Comparison of ENCODE assay signal across 8 cellular contexts in genomic region chr22:21816787-21817496, GRCh38. TPM values are rescaled to one million over a fixed set of nuclear protein-coding genes. Genes with fewer than 3 reads are reported as not detected.
DNase-seq lines count a peak whose midpoint lies in the region; ATAC-seq and TF ChIP-seq lines count a peak whose summit lies in the region.

No MANE protein-coding gene starts in this region.

- intact Hi-C loops in dorsolateral prefrontal cortex (cut with DNase I): no loop called here

- no peak for TF ChIP-seq CTCF in dorsolateral prefrontal cortex (IDR thresholded peaks at IDR 0.05 in 54 of 56, conservative IDR thresholded peaks at IDR 0.05 in 2 of 56; ENCODE audit: low read depth in 1 of 56, partially characterized antibody in 56 of 56)

- H3K27ac ChIP-seq in dorsolateral prefrontal cortex: peak overlapping the region in 32 of 59 donors; percentile 3 to 61 (median 32)

- peak; percentile 70 for DNase-seq in DMS53 (lab: John Stamatoyannopoulos, UW)
- peak; percentile 58 to 89 for DNase-seq in SW 1271 (lab: John Stamatoyannopoulos, UW)
- DNase-seq in dorsolateral prefrontal cortex: no peak
- DNase-seq in mucosa of gallbladder (ENCODE audit: low spot score): peak; percentile 27
- no peak for DNase-seq in NK-92 (lab: John Stamatoyannopoulos, UW; ENCODE audit: unreplicated experiment)
- no peak for DNase-seq in NCI-H2171 (lab: John Stamatoyannopoulos, UW)

- ATAC-seq in HG03108 (IDR thresholded peaks at IDR 0.05; ENCODE audit: unreplicated experiment) (peak; percentile 77), GM21447 (IDR thresholded peaks at IDR 0.05; ENCODE audit: unreplicated experiment) (no peak)

- H3K4me3 ChIP-seq in dorsolateral prefrontal cortex: no peak overlapping the region

- no peaks in the 10 kb centered on the region for H3K27me3 ChIP-seq in dorsolateral prefrontal cortex

RNA-seq across cellular contexts. Expression of gene MAPK1, which starts 50.5 kb away (rescaled TPM):
- 100 to 1,000 TPM; 207 to 492 (median 330) TPM for total RNA-seq in dorsolateral prefrontal cortex
- 131 TPM for total RNA-seq in mucosa of gallbladder

Comparison
In these comparisons a context has a peak if more than half of its experiments do, and no peak if none do; other contexts are left out.
1. DNase-seq: peak in DMS53 (single experiment), SW 1271 (2 of 2) and mucosa of gallbladder (single experiment); none in dorsolateral prefrontal cortex (0 of 10), NK-92 (single experiment) and NCI-H2171 (single experiment).